Comparison of ENCODE assay signal across 12 cellular contexts in genomic region chr6:68639826-68640505, GRCh38. TPM values are rescaled to one million over a fixed set of nuclear protein-coding genes. Genes with fewer than 3 reads are reported as not detected.
DNase-seq lines count a peak whose midpoint lies in the region; ATAC-seq and TF ChIP-seq lines count a peak whose summit lies in the region.
"Had no signal": no experiment of that assay in that cellular context is flagged by ENCODE, and none has a peak within 500 bp of the region (broad histone marks: within the 10 kb centered on the region; RNA-seq: fewer than 3 reads in every experiment).

No MANE protein-coding gene starts in this region.

- H3K4me1 ChIP-seq in suprapubic skin = peaks cover 25% of the 10 kb centered on the region

- H3K36me3 ChIP-seq in suprapubic skin = no peaks in the 10 kb centered on the region

- H3K27ac ChIP-seq in cingulate gyrus (ENCODE audit: low read depth, low read length) = peak overlapping the region; percentile 91
- H3K27ac ChIP-seq in suprapubic skin = no peak overlapping the region
- H3K27ac ChIP-seq: RWPE1 had no signal

- in situ Hi-C loops in KBM-7 (cut with MboI; ENCODE audit: low pct_unique_long_range_greater_than_20kb, low sequenced_read_pairs) = loop anchor here (25.0 kb wide), 1 partner anchor 322 kb away; no protein-coding TSS in a partner anchor

- peak; percentile 36 for DNase-seq in KBM-7
- DNase-seq in kidney tubule cell (ENCODE audit: low spot score) = peak; percentile 4
- no peak for DNase-seq in suprapubic skin (ENCODE audit: low spot score in 2 of 2)
- no peak for DNase-seq in COLO668 (lab: John Stamatoyannopoulos, UW; ENCODE audit: unreplicated experiment)
- no peak for DNase-seq in COLO829 (ENCODE audit: low spot score)
- DNase-seq: activated CD4-positive, alpha-beta memory T cell treated with anti-CD3 and anti-CD28 coated beads, Interleukin-2, amount 10 ng/mL, durations not matched to agents 7 days and 5 days; cerebellar nuclear complex; mammary epithelial cell had no signal

- peak overlapping the region; percentile 28 for H3K4me3 ChIP-seq in suprapubic skin

- no peak for TF ChIP-seq CTCF in suprapubic skin (IDR thresholded peaks at IDR 0.05)

- WGBS in suprapubic skin = 28% methylated on average over 13 of the region's 13 CpGs

- no peak for TF ChIP-seq POLR2A in suprapubic skin (IDR thresholded peaks at IDR 0.05)

- no peak for TF ChIP-seq EP300 in suprapubic skin (IDR thresholded peaks at IDR 0.05)

- peaks cover 10% of the 10 kb centered on the region for H3K27me3 ChIP-seq in suprapubic skin

- H3K9me3 ChIP-seq in suprapubic skin = no peaks in the 10 kb centered on the region

- no peak for ATAC-seq in GM19351 (IDR thresholded peaks at IDR 0.05; ENCODE audit: unreplicated experiment)
- ATAC-seq in GM18907 (IDR thresholded peaks at IDR 0.05; ENCODE audit: unreplicated experiment) = no peak

RNA-seq across cellular contexts. Expression of gene ADGRB3, which starts 4.9 kb away (rescaled TPM):
- total RNA-seq in suprapubic skin = 1 to 10 TPM in 3 of 4 donors, under 1 TPM in 1; 0.42 to 2.2 (median 1.3) TPM
- total RNA-seq: activated CD4-positive, alpha-beta memory T cell treated with anti-CD3 and anti-CD28 coated beads, Interleukin-2, amount 10 ng/mL, durations not matched to agents 7 days and 5 days; mammary epithelial cell had no signal

Comparison
In these comparisons a context has a peak if more than half of its experiments do, and no peak if none do; other contexts are left out.
1. DNase-seq: peak in KBM-7 (single experiment) and kidney tubule cell (single experiment); none in suprapubic skin (0 of 2), COLO668 (single experiment) and COLO829 (single experiment).